12 cellular contexts compared by ENCODE assay signal in the genomic region with DNA sequence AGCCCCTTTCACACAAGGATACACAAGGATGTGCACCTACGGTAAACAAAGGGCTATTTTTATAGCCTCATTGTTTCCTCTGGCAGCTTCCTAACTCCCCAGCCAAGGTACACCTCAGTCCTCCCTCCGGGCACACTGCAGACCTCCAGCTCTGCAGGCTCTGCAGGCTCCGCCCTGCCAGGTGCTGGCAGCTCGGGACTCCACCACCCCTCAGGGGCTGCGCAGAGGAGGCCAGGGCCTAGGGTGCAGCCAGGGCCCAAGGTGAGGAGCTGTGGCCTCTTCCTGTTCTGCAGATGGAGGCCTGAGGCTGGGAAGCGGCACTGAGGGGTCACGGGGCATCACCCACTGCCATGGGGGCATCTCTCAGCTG. TPM values are rescaled to one million over a fixed set of nuclear protein-coding genes. Genes with fewer than 3 reads are reported as not detected.
DNase-seq lines count a peak whose midpoint lies in the region; ATAC-seq and TF ChIP-seq lines count a peak whose summit lies in the region.
"Had no signal": no experiment of that assay in that cellular context is flagged by ENCODE, and none has a peak within 500 bp of the region (broad histone marks: within the 10 kb centered on the region; RNA-seq: fewer than 3 reads in every experiment).

No MANE protein-coding gene starts in this region.

- H3K27me3 ChIP-seq in osteoblast (ENCODE audit: insufficient read depth, low read length), result no peaks in the 10 kb centered on the region
- no peaks in the 10 kb centered on the region for H3K27me3 ChIP-seq in brain microvascular endothelial cell (replicated peaks)

- no peaks in the 10 kb centered on the region for H3K27me3 Mint-ChIP-seq in stimulated activated naive CD8-positive, alpha-beta T cell treated with anti-CD3 and anti-CD28 coated beads, Interleukin-15, amount 100 ng/mL, for 72 hours

- in situ Hi-C loops in brain microvascular endothelial cell (cut with HindIII; ENCODE audit: low pct_ligation_motif_present, low sequenced_read_pairs), result no loop called here

- H2AFZ ChIP-seq in osteoblast (ENCODE audit: low read length), result no peak overlapping the region

- no peak overlapping the region for H3K27ac Mint-ChIP-seq in stimulated activated naive CD8-positive, alpha-beta T cell treated with anti-CD3 and anti-CD28 coated beads, Interleukin-15, amount 100 ng/mL, for 72 hours

- no peak for TF ChIP-seq CTCF in HEK293 (tag by site-specific recombination; IDR thresholded peaks at IDR 0.05)
- TF ChIP-seq CTCF in osteoblast (IDR thresholded peaks at IDR 0.05; ENCODE audit: extremely low read depth, low read depth, low read length), result no peak
- TF ChIP-seq CTCF in brain microvascular endothelial cell (IDR thresholded peaks at IDR 0.05; ENCODE audit: low read depth, low read length, missing control alignments), result no peak

- H3K36me3 ChIP-seq in HEK293 (ENCODE audit: control insufficient read depth in 2 of 2, insufficient read depth in 1 of 2, low read length in 2 of 2) (no peaks in the 10 kb centered on the region), osteoblast (ENCODE audit: insufficient read depth, low read length) (no peaks in the 10 kb centered on the region), brain microvascular endothelial cell (replicated peaks) (no peaks in the 10 kb centered on the region)

- no peaks in the 10 kb centered on the region for H4K20me1 ChIP-seq in osteoblast (ENCODE audit: insufficient read depth, low read length)

- H3K4me3 Mint-ChIP-seq in stimulated activated naive CD8-positive, alpha-beta T cell treated with anti-CD3 and anti-CD28 coated beads, Interleukin-15, amount 100 ng/mL, for 72 hours, result no peak overlapping the region

- no peaks in the 10 kb centered on the region for H3K4me1 Mint-ChIP-seq in stimulated activated naive CD8-positive, alpha-beta T cell treated with anti-CD3 and anti-CD28 coated beads, Interleukin-15, amount 100 ng/mL, for 72 hours

- no peak overlapping the region for H3K4me2 ChIP-seq in osteoblast (ENCODE audit: insufficient read depth, low read length)

- DNase-seq in NCI-H345 treated with DMSO at 0.1 percent for 48 hours (lab: John Stamatoyannopoulos, UW; ENCODE audit: unreplicated experiment) (peak; percentile 93), caudate nucleus (lab: John Stamatoyannopoulos, UW) (peak in 1 of 61 donors; percentile 43), osteoblast (ENCODE audit: insufficient read length, low spot score, missing footprints) (peak; percentile 35), brain microvascular endothelial cell (no peak)
- no peak for DNase-seq in stimulated activated naive CD8-positive, alpha-beta T cell treated with anti-CD3 and anti-CD28 coated beads, Interleukin-15, amount 100 ng/mL, for 72 hours
- DNase-seq: Caco-2; left cardiac atrium; stimulated activated CD4-positive, alpha-beta T cell treated with anti-CD3 and anti-CD28 coated beads, Interleukin-4, amount 100 ng/mL, for 24 hours; T-helper 1 cell had no signal

- ATAC-seq in GM21528 (IDR thresholded peaks at IDR 0.05; ENCODE audit: low FRiP score, unreplicated experiment), result no peak
- no peak for ATAC-seq in stimulated activated naive CD8-positive, alpha-beta T cell treated with anti-CD3 and anti-CD28 coated beads, Interleukin-15, amount 100 ng/mL, for 72 hours
- ATAC-seq in GM18519 (IDR thresholded peaks at IDR 0.05; ENCODE audit: low FRiP score, unreplicated experiment), result no peak

- H3K9me3 ChIP-seq in HEK293 (ENCODE audit: control insufficient read depth, insufficient read depth, low read depth, low read length) (no peaks in the 10 kb centered on the region), osteoblast (ENCODE audit: low read depth, low read length) (no peaks in the 10 kb centered on the region)
- H3K9me3 ChIP-seq: Caco-2 had no signal

- no peaks in the 10 kb centered on the region for H3K9me3 Mint-ChIP-seq in stimulated activated naive CD8-positive, alpha-beta T cell treated with anti-CD3 and anti-CD28 coated beads, Interleukin-15, amount 100 ng/mL, for 72 hours

- H3K79me2 ChIP-seq in osteoblast (ENCODE audit: insufficient read depth, low read length), result no peaks in the 10 kb centered on the region

- H3K4me1 ChIP-seq in HEK293 (ENCODE audit: control insufficient read depth, insufficient read depth, low read length), result peaks cover 7% of the 10 kb centered on the region; the same call in 1 of the 2 replicates
- peaks cover 5% of the 10 kb centered on the region for H3K4me1 ChIP-seq in osteoblast (ENCODE audit: insufficient read depth, low read length)
- H3K4me1 ChIP-seq: Caco-2 had no signal

- CTCF ChIA-PET in HEK293 (lab: Yijun Ruan, JAX), result interaction anchor here (1.0 to 1.7 kb wide), 3 partner anchors 17 to 122 kb away, joined by 3 to 6 read pairs (median 4); no protein-coding TSS in a partner anchor

- H3K4me3 ChIP-seq in HEK293 (ENCODE audit: low read depth, low read length) (no peak overlapping the region), osteoblast (ENCODE audit: insufficient read depth, low read length) (no peak overlapping the region), brain microvascular endothelial cell (ENCODE audit: low read depth, low read length) (no peak overlapping the region)

- POLR2A ChIA-PET in HEK293 (lab: Yijun Ruan, JAX), result no interaction called here

- H3K27ac ChIP-seq in HEK293 (ENCODE audit: extremely low read depth, low read depth, low read length), result no peak overlapping the region
- peak overlapping the region; percentile 88 for H3K27ac ChIP-seq in caudate nucleus (ENCODE audit: low read depth, low read length)
- no peak overlapping the region for H3K27ac ChIP-seq in osteoblast (ENCODE audit: low read depth, low read length)
- H3K27ac ChIP-seq in brain microvascular endothelial cell, result no peak overlapping the region

TF ChIP-seq in HEK293, 187 proteins besides CTCF, POLR2A, EP300 and RAD21:
- TF ChIP-seq SP2 (tag by site-specific recombination; IDR thresholded peaks at IDR 0.05), result no peak
- no peak for TF ChIP-seq ZNF623 (tag by site-specific recombination; IDR thresholded peaks at IDR 0.05)
- no peak for TF ChIP-seq ZNF248 (tag by site-specific recombination; IDR thresholded peaks at IDR 0.05)
- no peak for TF ChIP-seq GLIS2 (tag by site-specific recombination; IDR thresholded peaks at IDR 0.05)
- peak; percentile 48; the same call in 1 of the 2 replicates for TF ChIP-seq GLIS1 (tag by site-specific recombination; IDR thresholded peaks at IDR 0.05)
- TF ChIP-seq, protein P1, sequence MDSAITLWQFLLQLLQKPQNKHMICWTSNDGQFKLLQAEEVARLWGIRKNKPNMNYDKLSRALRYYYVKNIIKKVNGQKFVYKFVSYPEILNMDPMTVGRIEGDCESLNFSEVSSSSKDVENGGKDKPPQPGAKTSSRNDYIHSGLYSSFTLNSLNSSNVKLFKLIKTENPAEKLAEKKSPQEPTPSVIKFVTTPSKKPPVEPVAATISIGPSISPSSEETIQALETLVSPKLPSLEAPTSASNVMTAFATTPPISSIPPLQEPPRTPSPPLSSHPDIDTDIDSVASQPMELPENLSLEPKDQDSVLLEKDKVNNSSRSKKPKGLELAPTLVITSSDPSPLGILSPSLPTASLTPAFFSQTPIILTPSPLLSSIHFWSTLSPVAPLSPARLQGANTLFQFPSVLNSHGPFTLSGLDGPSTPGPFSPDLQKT (IDR thresholded peaks at IDR 0.05; ENCODE audit: borderline replicate concordance, low read depth, low read length), result no peak
- TF ChIP-seq, protein P2, sequence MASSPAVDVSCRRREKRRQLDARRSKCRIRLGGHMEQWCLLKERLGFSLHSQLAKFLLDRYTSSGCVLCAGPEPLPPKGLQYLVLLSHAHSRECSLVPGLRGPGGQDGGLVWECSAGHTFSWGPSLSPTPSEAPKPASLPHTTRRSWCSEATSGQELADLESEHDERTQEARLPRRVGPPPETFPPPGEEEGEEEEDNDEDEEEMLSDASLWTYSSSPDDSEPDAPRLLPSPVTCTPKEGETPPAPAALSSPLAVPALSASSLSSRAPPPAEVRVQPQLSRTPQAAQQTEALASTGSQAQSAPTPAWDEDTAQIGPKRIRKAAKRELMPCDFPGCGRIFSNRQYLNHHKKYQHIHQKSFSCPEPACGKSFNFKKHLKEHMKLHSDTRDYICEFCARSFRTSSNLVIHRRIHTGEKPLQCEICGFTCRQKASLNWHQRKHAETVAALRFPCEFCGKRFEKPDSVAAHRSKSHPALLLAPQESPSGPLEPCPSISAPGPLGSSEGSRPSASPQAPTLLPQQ (tag by site-specific recombination; IDR thresholded peaks at IDR 0.05), result no peak
- no peak for TF ChIP-seq KLF9 (tag by site-specific recombination; IDR thresholded peaks at IDR 0.05; ENCODE audit: low read depth)
TF ChIP-seq in HEK293: peak in this region for 1.

RNA-seq across cellular contexts. Expression of a gene that starts 19.8 kb away (rescaled TPM):
- 110 and 140 TPM in 2 replicates for total RNA-seq in osteoblast

Comparison
In these comparisons a context has a peak if more than half of its experiments do, and no peak if none do; other contexts are left out.
1. DNase-seq: peak in NCI-H345 treated with DMSO at 0.1 percent for 48 hours (single experiment) and osteoblast (single experiment); none in stimulated activated naive CD8-positive, alpha-beta T cell treated with anti-CD3 and anti-CD28 coated beads, Interleukin-15, amount 100 ng/mL, for 72 hours (0 of 2) and brain microvascular endothelial cell (single experiment).